In the genomic region with DNA sequence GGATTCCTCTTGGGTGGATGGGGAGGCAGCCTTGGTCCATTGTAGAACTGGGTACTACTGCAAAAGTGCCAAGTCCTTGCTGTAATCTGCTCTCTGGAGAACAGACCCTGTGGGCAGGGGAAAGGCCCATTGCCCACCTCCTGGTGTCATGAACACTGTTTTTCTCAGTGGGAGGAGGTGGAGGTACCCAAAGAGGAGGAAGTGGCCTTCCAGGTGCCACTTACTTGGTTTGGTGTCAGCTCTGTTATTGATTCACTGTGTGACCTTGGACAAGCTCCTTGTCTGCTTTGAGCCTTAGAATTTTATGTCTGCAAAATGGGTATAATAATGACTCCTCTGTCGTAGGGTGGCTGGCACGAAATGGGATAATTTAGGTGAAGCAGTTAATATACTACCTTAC, we compare ENCODE assay signal across 17 cellular contexts.
"Had no signal": no experiment of that assay in that cellular context is flagged by ENCODE, and none has a peak within 500 bp of the region (broad histone marks: within the 10 kb centered on the region; RNA-seq: fewer than 3 reads in every experiment).

No MANE protein-coding gene starts in this region.

- H3K9me3 Mint-ChIP-seq: activated CD4-positive, alpha-beta memory T cell treated with anti-CD3 and anti-CD28 coated beads for 36 hours; activated naive CD8-positive, alpha-beta T cell treated with anti-CD3 and anti-CD28 coated beads for 36 hours; activated T-helper 17 cell treated with anti-CD3 and anti-CD28 coated beads, Interleukin-2, amount 50 U/mL, for 72 hours had no signal

- H3K27me3 ChIP-seq: cardiac muscle cell, tibial nerve had no signal

- DNase-seq: activated CD4-positive, alpha-beta memory T cell treated with anti-CD3 and anti-CD28 coated beads for 36 hours; activated CD4-positive, alpha-beta T cell treated with anti-CD3 and anti-CD28 coated beads for 36 hours; activated naive CD4-positive, alpha-beta T cell; activated naive CD8-positive, alpha-beta T cell treated with anti-CD3 and anti-CD28 coated beads for 36 hours; activated T-cell treated with anti-CD3 and anti-CD28 coated beads, Interleukin-2, amount 50 U/mL, for 1 hour; amniotic stem cell; mesenchymal stem cell; naive thymus-derived CD8-positive, alpha-beta T cell; nucleus accumbens; stimulated activated CD4-positive, alpha-beta T cell treated with anti-CD3 and anti-CD28 coated beads, Interleukin-1b, Interleukin-23, amount 100 ng/mL, for 48 hours; stimulated activated CD8-positive, alpha-beta memory T cell treated with anti-CD3 and anti-CD28 coated beads, Interleukin-4, amount 100 ng/mL, for 48 hours; stimulated activated naive CD8-positive, alpha-beta T cell treated with anti-CD3 and anti-CD28 coated beads, Interleukin-15, Interleukin-2, amounts not matched to agents 100 U/mL and 50 U/mL, for 24 hours; WERI-Rb-1 had no signal

- FAIRE-seq: urothelium cell line had no signal

- ATAC-seq: activated CD4-positive, alpha-beta T cell treated with anti-CD3 and anti-CD28 coated beads for 36 hours; activated T-helper 17 cell treated with anti-CD3 and anti-CD28 coated beads, Interleukin-2, amount 50 U/mL, for 72 hours; naive thymus-derived CD8-positive, alpha-beta T cell; stimulated activated naive CD8-positive, alpha-beta T cell treated with anti-CD3 and anti-CD28 coated beads, Interleukin-15, Interleukin-2, amounts not matched to agents 100 U/mL and 50 U/mL, for 24 hours had no signal

- H3K36me3 ChIP-seq: cardiac muscle cell, tibial nerve, WERI-Rb-1 had no signal

- H3K27ac ChIP-seq: cardiac muscle cell, tibial nerve, WERI-Rb-1 had no signal

- H3K9me3 ChIP-seq: tibial nerve had no signal

- H3K4me1 Mint-ChIP-seq: activated T-helper 17 cell treated with anti-CD3 and anti-CD28 coated beads, Interleukin-2, amount 50 U/mL, for 72 hours had no signal

- H3K4me3 ChIP-seq: cardiac muscle cell, tibial nerve had no signal

- H3K36me3 Mint-ChIP-seq: activated CD4-positive, alpha-beta memory T cell treated with anti-CD3 and anti-CD28 coated beads for 36 hours; activated naive CD8-positive, alpha-beta T cell treated with anti-CD3 and anti-CD28 coated beads for 36 hours; naive thymus-derived CD8-positive, alpha-beta T cell had no signal

- H3K27ac Mint-ChIP-seq: activated CD4-positive, alpha-beta memory T cell treated with anti-CD3 and anti-CD28 coated beads for 36 hours; activated CD4-positive, alpha-beta T cell treated with anti-CD3 and anti-CD28 coated beads for 36 hours; activated T-helper 17 cell treated with anti-CD3 and anti-CD28 coated beads, Interleukin-2, amount 50 U/mL, for 72 hours had no signal

- H3K27me3 Mint-ChIP-seq: activated CD4-positive, alpha-beta memory T cell treated with anti-CD3 and anti-CD28 coated beads for 36 hours; activated naive CD8-positive, alpha-beta T cell treated with anti-CD3 and anti-CD28 coated beads for 36 hours had no signal

- H3K4me3 Mint-ChIP-seq: activated CD4-positive, alpha-beta memory T cell treated with anti-CD3 and anti-CD28 coated beads for 36 hours; activated CD4-positive, alpha-beta T cell treated with anti-CD3 and anti-CD28 coated beads for 36 hours; activated naive CD8-positive, alpha-beta T cell treated with anti-CD3 and anti-CD28 coated beads for 36 hours; activated T-helper 17 cell treated with anti-CD3 and anti-CD28 coated beads, Interleukin-2, amount 50 U/mL, for 72 hours had no signal
